In the genomic region with DNA sequence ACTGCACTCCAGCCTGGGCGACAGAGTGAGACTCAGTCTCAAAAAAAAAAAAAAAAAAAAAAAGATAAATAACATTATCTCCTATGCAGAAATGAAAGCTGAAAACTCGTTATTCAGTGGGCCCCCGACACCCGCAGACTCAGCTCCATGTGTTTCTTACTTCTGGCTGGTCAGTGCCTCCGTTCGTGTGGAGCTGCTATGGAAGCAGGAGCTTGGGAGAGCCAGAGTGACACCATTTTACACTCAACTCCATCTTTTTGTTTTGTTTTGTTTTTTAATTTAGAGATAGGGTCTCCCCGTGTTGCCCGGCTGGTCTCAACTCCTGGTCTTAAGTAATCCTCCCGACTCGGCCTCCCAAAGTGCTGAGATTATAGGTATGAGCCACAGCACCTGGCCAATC, we compare ENCODE assay signal across 2 cellular contexts.
TF ChIP-seq lines count a peak whose summit lies in the region.

No MANE protein-coding gene starts in this region.

TF ChIP-seq in HCT116, 20 proteins besides CTCF, POLR2A, EP300 and RAD21:
- no peak for TF ChIP-seq ELF1 (IDR thresholded peaks at IDR 0.05; ENCODE audit: borderline replicate concordance, low read depth)
- no peak for TF ChIP-seq POLR2AphosphoS5 (IDR thresholded peaks at IDR 0.05; ENCODE audit: low read depth, low read length)
- TF ChIP-seq EGR1 (IDR thresholded peaks at IDR 0.05; ENCODE audit: low read depth) = no peak
- no peak for TF ChIP-seq YY1 (IDR thresholded peaks at IDR 0.05; ENCODE audit: extremely low read depth, insufficient replicate concordance, low read depth, low read length)
- TF ChIP-seq, protein P1, sequence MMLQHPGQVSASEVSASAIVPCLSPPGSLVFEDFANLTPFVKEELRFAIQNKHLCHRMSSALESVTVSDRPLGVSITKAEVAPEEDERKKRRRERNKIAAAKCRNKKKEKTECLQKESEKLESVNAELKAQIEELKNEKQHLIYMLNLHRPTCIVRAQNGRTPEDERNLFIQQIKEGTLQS (IDR thresholded peaks at IDR 0.05) = no peak
- TF ChIP-seq ZNF274 (IDR thresholded peaks at IDR 0.05; ENCODE audit: low read depth, low read length) = no peak
- TF ChIP-seq, protein P2, sequence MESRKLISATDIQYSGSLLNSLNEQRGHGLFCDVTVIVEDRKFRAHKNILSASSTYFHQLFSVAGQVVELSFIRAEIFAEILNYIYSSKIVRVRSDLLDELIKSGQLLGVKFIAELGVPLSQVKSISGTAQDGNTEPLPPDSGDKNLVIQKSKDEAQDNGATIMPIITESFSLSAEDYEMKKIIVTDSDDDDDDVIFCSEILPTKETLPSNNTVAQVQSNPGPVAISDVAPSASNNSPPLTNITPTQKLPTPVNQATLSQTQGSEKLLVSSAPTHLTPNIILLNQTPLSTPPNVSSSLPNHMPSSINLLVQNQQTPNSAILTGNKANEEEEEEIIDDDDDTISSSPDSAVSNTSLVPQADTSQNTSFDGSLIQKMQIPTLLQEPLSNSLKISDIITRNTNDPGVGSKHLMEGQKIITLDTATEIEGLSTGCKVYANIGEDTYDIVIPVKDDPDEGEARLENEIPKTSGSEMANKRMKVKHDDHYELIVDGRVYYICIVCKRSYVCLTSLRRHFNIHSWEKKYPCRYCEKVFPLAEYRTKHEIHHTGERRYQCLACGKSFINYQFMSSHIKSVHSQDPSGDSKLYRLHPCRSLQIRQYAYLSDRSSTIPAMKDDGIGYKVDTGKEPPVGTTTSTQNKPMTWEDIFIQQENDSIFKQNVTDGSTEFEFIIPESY (IDR thresholded peaks at IDR 0.05; ENCODE audit: extremely low read depth, insufficient replicate concordance, low read length) = no peak
- no peak for TF ChIP-seq EZH2phosphoT487 (IDR thresholded peaks at IDR 0.05; ENCODE audit: borderline replicate concordance)
- TF ChIP-seq SIN3A (IDR thresholded peaks at IDR 0.05; ENCODE audit: low read depth) = no peak
- no peak for TF ChIP-seq SP1 (IDR thresholded peaks at IDR 0.05; ENCODE audit: low read depth)
- TF ChIP-seq EZH2 (IDR thresholded peaks at IDR 0.05) = no peak
- TF ChIP-seq CEBPB (IDR thresholded peaks at IDR 0.05; ENCODE audit: low read depth) = no peak
- TF ChIP-seq CBX3 (IDR thresholded peaks at IDR 0.05; ENCODE audit: low read depth) = no peak
- no peak for TF ChIP-seq FOSL1 (IDR thresholded peaks at IDR 0.05; ENCODE audit: low read depth)
- TF ChIP-seq JUND (IDR thresholded peaks at IDR 0.05) = no peak
- TF ChIP-seq TCF7L2 (IDR thresholded peaks at IDR 0.05; ENCODE audit: borderline replicate concordance, extremely low read depth, insufficient read depth, insufficient read length) = no peak
- TF ChIP-seq ZFX (IDR thresholded peaks at IDR 0.05) = no peak
- TF ChIP-seq SRF (IDR thresholded peaks at IDR 0.05; ENCODE audit: low read depth) = no peak

TF ChIP-seq in H1, 55 proteins besides CTCF, POLR2A, EP300 and RAD21:
- TF ChIP-seq HDAC2 (IDR thresholded peaks at IDR 0.05; ENCODE audit: borderline replicate concordance in 1 of 2, low read depth in 2 of 2, low read length in 2 of 2) (no peak), EGR1 (IDR thresholded peaks at IDR 0.05; ENCODE audit: borderline replicate concordance, low read depth, low read length) (no peak), ASH2L (IDR thresholded peaks at IDR 0.05; ENCODE audit: low read length) (no peak)
TF ChIP-seq in H1: peak in this region for 0.
